19 cellular contexts compared by ENCODE assay signal in genomic region chr15:84398763-84399701, GRCh38.
DNase-seq lines count a peak whose midpoint lies in the region; ATAC-seq and TF ChIP-seq lines count a peak whose summit lies in the region.
"Had no signal": no experiment of that assay in that cellular context is flagged by ENCODE, and none has a peak within 500 bp of the region (broad histone marks: within the 10 kb centered on the region; RNA-seq: fewer than 3 reads in every experiment).

No MANE protein-coding gene starts in this region.

- 87 to 90% (median 89%) methylated on average over 22 to 42 of the region's 42 CpGs for WGBS in heart left ventricle, 4 donors
- 85 to 91% methylated on average over 40 to 42 of the region's 42 CpGs for WGBS in lung, 2 donors
- WGBS in stomach, 5 donors, result 78 to 90% (median 86%) methylated on average over 15 to 41 of the region's 42 CpGs

- H3K27ac ChIP-seq in heart left ventricle, result no peak overlapping the region
- H3K27ac ChIP-seq in left ventricle myocardium inferior (replicated peaks), result no peak overlapping the region
- H3K27ac ChIP-seq in lung (ENCODE audit: low read depth in 1 of 2, low read length in 1 of 2), result no peak overlapping the region
- no peak overlapping the region for H3K27ac ChIP-seq in upper lobe of right lung
- no peak overlapping the region for H3K27ac ChIP-seq in stomach
- H3K27ac ChIP-seq: KMS-11, RWPE1, thoracic aorta had no signal

- H3K36me3 ChIP-seq in heart left ventricle (peaks cover 0 to 3% (median 0%) of the 10 kb centered on the region in 9 donors), left ventricle myocardium inferior (no peaks in the 10 kb centered on the region), lung (ENCODE audit: control insufficient read depth in 2 of 2, insufficient read depth in 2 of 2, low read length in 2 of 2) (no peaks in the 10 kb centered on the region), upper lobe of right lung (no peaks in the 10 kb centered on the region), stomach (peaks cover 0 to 5% (median 0%) of the 10 kb centered on the region in 4 donors)
- H3K36me3 ChIP-seq: thoracic aorta had no signal

- peak in 1 of 4 donors; percentile 54 for ATAC-seq in heart left ventricle
- ATAC-seq in lung (ENCODE audit: insufficient read depth, low FRiP score), result no peak
- peak; percentile 41 for ATAC-seq in upper lobe of right lung
- ATAC-seq: CD8-positive, alpha-beta T cell had no signal

- no peaks in the 10 kb centered on the region for H3K27me3 ChIP-seq in heart left ventricle
- H3K27me3 ChIP-seq in left ventricle myocardium inferior (ENCODE audit: low read depth), result no peaks in the 10 kb centered on the region
- H3K27me3 ChIP-seq in lung (ENCODE audit: control insufficient read depth, insufficient read depth), result no peaks in the 10 kb centered on the region
- H3K27me3 ChIP-seq in upper lobe of right lung, result no peaks in the 10 kb centered on the region
- no peaks in the 10 kb centered on the region for H3K27me3 ChIP-seq in stomach

- DNase-seq in heart left ventricle (peak in 3 of 5 donors; percentile 13 to 48 (median 21)), left ventricle myocardium inferior (no peak), ecto neural progenitor cell (ENCODE audit: low spot score) (peak; percentile 41), lung (ENCODE audit: low spot score) (peak; percentile 24), upper lobe of right lung (peak; percentile 64), KG1 (lab: John Stamatoyannopoulos, UW) (no peak), NCI-H748 (lab: John Stamatoyannopoulos, UW; ENCODE audit: unreplicated experiment) (no peak), stomach (no peak)
- DNase-seq: activated CD4-positive, alpha-beta T cell treated with anti-CD3 and anti-CD28 coated beads for 48 hours; activated T-cell treated with anti-CD3 and anti-CD28 coated beads, Interleukin-2, amount 50 U/mL, for 1 hour; DMS53; mesendoderm; NCI-H1048; NCI-H2029 treated with DMSO at 0.1 percent for 48 hours; NCI-H510A had no signal

- intact Hi-C loops in heart left ventricle (cut with DNase I) (no loop called here), left ventricle myocardium inferior (cut with micrococcal nuclease) (no loop called here), upper lobe of right lung (cut with DNase I) (no loop called here), stomach (cut with DNase I; ENCODE audit: low total_unique reads) (no loop called here)

- no peaks in the 10 kb centered on the region for H3K4me1 ChIP-seq in heart left ventricle
- H3K4me1 ChIP-seq in left ventricle myocardium inferior, result no peaks in the 10 kb centered on the region
- peaks cover 0 to 2% of the 10 kb centered on the region in 2 donors for H3K4me1 ChIP-seq in lung (ENCODE audit: control insufficient read depth in 2 of 2, insufficient read depth in 2 of 2, low read length in 2 of 2)
- H3K4me1 ChIP-seq in upper lobe of right lung, result no peaks in the 10 kb centered on the region
- H3K4me1 ChIP-seq in stomach, result no peaks in the 10 kb centered on the region

- H3K9me3 ChIP-seq in heart left ventricle (no peaks in the 10 kb centered on the region), left ventricle myocardium inferior (replicated peaks) (no peaks in the 10 kb centered on the region), lung (ENCODE audit: control insufficient read depth in 2 of 2, insufficient read depth in 1 of 2, low read length in 1 of 2) (peaks cover 0 to 11% of the 10 kb centered on the region in 2 donors), upper lobe of right lung (no peaks in the 10 kb centered on the region), stomach (no peaks in the 10 kb centered on the region)
- H3K9me3 ChIP-seq: thoracic aorta had no signal

- no peak for TF ChIP-seq EP300 in stomach (IDR thresholded peaks at IDR 0.05)

- TF ChIP-seq POLR2A in heart left ventricle (IDR thresholded peaks at IDR 0.05), result no peak
- no peak for TF ChIP-seq POLR2A in stomach (IDR thresholded peaks at IDR 0.05)

- H3K4me3 ChIP-seq in heart left ventricle (no peak overlapping the region), left ventricle myocardium inferior (no peak overlapping the region), lung (no peak overlapping the region), upper lobe of right lung (no peak overlapping the region), stomach (no peak overlapping the region)
- H3K4me3 ChIP-seq: thoracic aorta had no signal

- TF ChIP-seq CTCF in heart left ventricle (IDR thresholded peaks at IDR 0.05), result no peak
- no peak for TF ChIP-seq CTCF in left ventricle myocardium inferior (IDR thresholded peaks at IDR 0.05; ENCODE audit: borderline replicate concordance)
- no peak for TF ChIP-seq CTCF in lung (IDR thresholded peaks at IDR 0.05; ENCODE audit: control extremely low read depth, extremely low read depth)
- no peak for TF ChIP-seq CTCF in upper lobe of right lung (IDR thresholded peaks at IDR 0.05)
- no peak for TF ChIP-seq CTCF in stomach (IDR thresholded peaks at IDR 0.05)

Comparison
In these comparisons a context has a peak if more than half of its experiments do, and no peak if none do; other contexts are left out.
1. DNase-seq: peak in heart left ventricle (3 of 5), ecto neural progenitor cell (single experiment), lung (single experiment) and upper lobe of right lung (single experiment); none in left ventricle myocardium inferior (single experiment), KG1 (single experiment), NCI-H748 (single experiment) and stomach (single experiment).